Comparison of ENCODE assay signal across 25 cellular contexts in the genomic region with DNA sequence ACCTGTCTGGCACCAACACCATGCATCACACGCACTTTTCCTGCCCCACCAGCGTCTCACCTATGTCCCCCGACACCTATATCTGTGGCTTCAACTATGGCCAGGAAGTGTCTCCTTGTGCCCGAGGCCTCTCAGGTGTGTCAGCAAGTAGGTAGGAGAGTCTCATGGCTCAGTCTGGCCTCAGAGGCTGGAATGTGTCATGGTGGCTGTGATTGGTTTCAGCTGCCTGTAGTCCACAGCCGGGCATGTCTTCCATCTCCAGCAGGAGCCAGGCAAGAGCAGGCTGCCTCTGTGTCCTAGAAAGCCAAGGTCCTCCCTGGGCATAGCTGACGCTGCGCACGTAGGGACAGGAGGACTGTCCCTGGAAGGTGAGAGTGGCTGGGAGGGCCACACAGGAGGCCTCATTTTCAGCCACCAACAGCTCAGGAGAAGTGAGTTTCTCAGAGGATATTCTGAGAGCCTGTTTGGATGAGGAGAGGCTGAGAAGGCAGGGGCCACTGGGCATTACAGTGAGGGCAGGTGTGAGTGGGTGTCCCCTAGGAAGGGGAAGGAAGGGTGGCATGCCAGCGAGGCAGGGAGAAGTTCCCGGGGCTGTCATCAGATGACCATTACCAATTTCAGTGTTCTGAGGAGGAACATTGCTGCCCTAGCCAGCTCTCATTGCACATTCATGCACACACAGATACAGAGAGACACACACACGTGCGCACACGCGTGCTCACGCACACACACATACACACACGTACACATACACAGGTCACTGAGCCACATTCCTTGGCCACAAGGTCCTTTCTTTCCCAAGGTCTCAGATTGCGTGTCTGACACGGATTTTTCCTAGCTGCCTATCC. TPM values are rescaled to one million over a fixed set of nuclear protein-coding genes. Genes with fewer than 3 reads are reported as not detected.
DNase-seq lines count a peak whose midpoint lies in the region; ATAC-seq, FAIRE-seq and TF ChIP-seq lines count a peak whose summit lies in the region.
"Had no signal": no experiment of that assay in that cellular context is flagged by ENCODE, and none has a peak within 500 bp of the region (broad histone marks: within the 10 kb centered on the region; RNA-seq: fewer than 3 reads in every experiment).

No MANE protein-coding gene starts in this region.

- no peaks in the 10 kb centered on the region for H3K9me2 ChIP-seq in OCI-LY7 (ENCODE audit: insufficient read depth, low read length)

- no peak overlapping the region for H2BK5ac ChIP-seq in trophoblast cell (ENCODE audit: low read depth, low read length, poor library complexity)

- H2BK12ac ChIP-seq in trophoblast cell (ENCODE audit: low read length): no peak overlapping the region

- H4K91ac ChIP-seq in trophoblast cell (ENCODE audit: low read depth, low read length): peak overlapping the region; percentile 11

- no peak overlapping the region for H2AK5ac ChIP-seq in trophoblast cell (ENCODE audit: low read length)

- no peaks in the 10 kb centered on the region for H4K20me1 ChIP-seq in OCI-LY7 (ENCODE audit: insufficient read depth, low read length)

- no peak overlapping the region for H3K4me2 ChIP-seq in A549
- no peak overlapping the region for H3K4me2 ChIP-seq in trophoblast cell (ENCODE audit: low read length)
- H3K4me2 ChIP-seq in OCI-LY7 (ENCODE audit: low read length): no peak overlapping the region

- H3K4me1 ChIP-seq in A549: peaks cover 45% of the 10 kb centered on the region
- H3K4me1 ChIP-seq in trophoblast cell (ENCODE audit: control insufficient read depth in 1 of 2, insufficient read depth in 2 of 2, low read length in 2 of 2): no peaks in the 10 kb centered on the region
- no peaks in the 10 kb centered on the region for H3K4me1 ChIP-seq in OCI-LY7 (ENCODE audit: insufficient read depth, low read length, poor library complexity, severe bottlenecking)
- H3K4me1 ChIP-seq: heart left ventricle, uterus had no signal

- peaks cover 8% of the 10 kb centered on the region for H3K79me1 ChIP-seq in trophoblast cell (ENCODE audit: low read length)

- no peak overlapping the region for H3K14ac ChIP-seq in trophoblast cell (ENCODE audit: low read length)

- CTCF ChIA-PET in A549 (lab: Yijun Ruan, JAX) (interaction anchor here (0.7 to 12.5 kb wide), 16 partner anchors 8 to 162 kb away, joined by 3 to 115 read pairs (median 4); a partner anchor contains a TSS), OCI-LY7 (lab: Charles Lee; ENCODE audit: unreplicated experiment) (no interaction called here)

- no peak overlapping the region for H3K23ac ChIP-seq in trophoblast cell (ENCODE audit: low read length)

- no TSS peak for BruUV-seq in OCI-LY7 (replicated peaks; lab: Mats Ljungman, UMichigan)

- H3K36me3 ChIP-seq in WERI-Rb-1 (no peaks in the 10 kb centered on the region), trophoblast cell (ENCODE audit: control insufficient read depth in 1 of 2, insufficient read depth in 2 of 2, low read length in 2 of 2) (no peaks in the 10 kb centered on the region), OCI-LY7 (ENCODE audit: insufficient read depth, low read length) (no peaks in the 10 kb centered on the region)
- H3K36me3 ChIP-seq: heart left ventricle, SJSA1, uterus had no signal

- no peak for TF ChIP-seq EP300 in A549 (IDR thresholded peaks at IDR 0.05)

- TF ChIP-seq RAD21 in A549 (conservative IDR thresholded peaks at IDR 0.05 in 1 of 2, IDR thresholded peaks at IDR 0.05 in 1 of 2): no peak

- no peak for DNase-seq in A549 (ENCODE audit: low read depth in 1 of 2, low spot score in 1 of 2)
- DNase-seq in WERI-Rb-1: no peak
- DNase-seq in fibroblast of villous mesenchyme (ENCODE audit: low read depth): no peak
- DNase-seq in trophoblast cell: no peak
- DNase-seq in OCI-LY7 (ENCODE audit: low spot score): no peak
- DNase-seq: activated B cell treated with CpG ODN at 0.5 μM for 24 hours; activated CD8-positive, alpha-beta T cell treated with anti-CD3 and anti-CD28 coated beads for 36 hours; activated naive CD4-positive, alpha-beta T cell treated with anti-CD3 and anti-CD28 coated beads for 36 hours; activated T-cell treated with anti-CD3 and anti-CD28 coated beads, Interleukin-2, amount 50 U/mL, for 1 hour; cerebellar nuclear complex; effector CD4-positive, alpha-beta T cell; heart left ventricle; left ventricle myocardium superior; MM.1S; NCI-H1694 treated with DMSO at 0.1 percent for 48 hours; NCI-H82; PC-3; stimulated activated CD4-positive, alpha-beta T cell treated with anti-CD3 and anti-CD28 coated beads, Interleukin-4, amount 100 ng/mL, for 4 hours; stimulated activated naive CD8-positive, alpha-beta T cell treated with anti-CD3 and anti-CD28 coated beads, Interleukin-15, amount 100 ng/mL, for 72 hours; uterus had no signal

- no peak overlapping the region for H3K18ac ChIP-seq in trophoblast cell (ENCODE audit: low read length)

- no peaks in the 10 kb centered on the region for H3K9me3 ChIP-seq in A549
- H3K9me3 ChIP-seq in WERI-Rb-1 (ENCODE audit: severe bottlenecking): no peaks in the 10 kb centered on the region
- H3K9me3 ChIP-seq in trophoblast cell (ENCODE audit: insufficient read depth, low read depth, low read length): no peaks in the 10 kb centered on the region
- H3K9me3 ChIP-seq in OCI-LY7 (ENCODE audit: low read length): no peaks in the 10 kb centered on the region
- H3K9me3 ChIP-seq: heart left ventricle, mucosa of descending colon, SJSA1, uterus had no signal

- no peaks in the 10 kb centered on the region for H3K79me2 ChIP-seq in trophoblast cell (ENCODE audit: control insufficient read depth, insufficient read depth, low read length, poor library complexity)
- no peaks in the 10 kb centered on the region for H3K79me2 ChIP-seq in OCI-LY7 (ENCODE audit: insufficient read depth, low read depth, low read length)

- WGBS in A549 (ENCODE audit: missing lambda C conversion rate): 92% methylated on average over 18 of the region's 18 CpGs
- no CpG with 5 or more reads among the region's 18 CpGs for WGBS in trophoblast cell (ENCODE audit: extremely low coverage, insufficient coverage, insufficient read length)

- intact Hi-C loops in OCI-LY7 (cut with micrococcal nuclease; ENCODE audit: unreplicated experiment): no loop called here

- H3K27me3 ChIP-seq in WERI-Rb-1 (ENCODE audit: insufficient read depth, low read depth, severe bottlenecking): no peaks in the 10 kb centered on the region
- no peaks in the 10 kb centered on the region for H3K27me3 ChIP-seq in trophoblast cell (ENCODE audit: insufficient read depth, low read length)
- H3K27me3 ChIP-seq: heart left ventricle, SJSA1, uterus had no signal

- H3K27ac ChIP-seq in A549 (peak overlapping the region; percentile 90 to 98), WERI-Rb-1 (no peak overlapping the region), trophoblast cell (ENCODE audit: low read depth, low read length) (no peak overlapping the region), OCI-LY7 (ENCODE audit: low read depth, low read length, poor library complexity, severe bottlenecking) (no peak overlapping the region)
- H3K27ac ChIP-seq: heart left ventricle, SJSA1, uterus had no signal

- TF ChIP-seq CTCF in A549 (IDR thresholded peaks at IDR 0.05) (no peak), WERI-Rb-1 (IDR thresholded peaks at IDR 0.05; ENCODE audit: low read depth, low read length) (peak; percentile 67), fibroblast of villous mesenchyme (IDR thresholded peaks at IDR 0.05; ENCODE audit: insufficient read depth, low read depth, low read length) (peak; percentile 6), OCI-LY7 (conservative IDR thresholded peaks at IDR 0.05; ENCODE audit: low read length) (no peak)

- H2AFZ ChIP-seq in trophoblast cell (ENCODE audit: insufficient read depth, low read length, poor library complexity): no peak overlapping the region
- no peak overlapping the region for H2AFZ ChIP-seq in OCI-LY7 (ENCODE audit: low read length)

- no peak overlapping the region for H3K9ac ChIP-seq in trophoblast cell (ENCODE audit: low read length)

- H3K4ac ChIP-seq in trophoblast cell (ENCODE audit: low read depth, low read length): no peak overlapping the region

- H3K4me3 ChIP-seq in A549: no peak overlapping the region
- no peak overlapping the region for H3K4me3 ChIP-seq in WERI-Rb-1 (ENCODE audit: low read depth, low read length)
- H3K4me3 ChIP-seq in fibroblast of villous mesenchyme (ENCODE audit: low read depth, low read length): no peak overlapping the region
- H3K4me3 ChIP-seq in trophoblast cell (ENCODE audit: low read depth, low read length): no peak overlapping the region
- H3K4me3 ChIP-seq in OCI-LY7 (ENCODE audit: low read depth, low read length, poor library complexity, severe bottlenecking): no peak overlapping the region
- H3K4me3 ChIP-seq: heart left ventricle, mucosa of descending colon, SJSA1, uterus had no signal

- no peak for FAIRE-seq in A549 (lab: Jason Lieb, UNC)

- POLR2A ChIA-PET in A549 (lab: Yijun Ruan, JAX): interaction anchor here (0.8 kb wide), 1 partner anchor 48 kb away, joined by 3 read pairs; a partner anchor contains a TSS
- POLR2A ChIA-PET in OCI-LY7 (lab: Charles Lee): no interaction called here

- no peak overlapping the region for H4K12ac ChIP-seq in trophoblast cell (ENCODE audit: low read depth, low read length)

- no peak for TF ChIP-seq POLR2A in A549 (IDR thresholded peaks at IDR 0.05; ENCODE audit: low read length)

- H4K8ac ChIP-seq in trophoblast cell (ENCODE audit: low read depth, low read length): no peak overlapping the region

- no peak overlapping the region for H2BK120ac ChIP-seq in trophoblast cell (ENCODE audit: insufficient read depth, low read length, poor library complexity)

- ATAC-seq in A549 (no peak), HG02571 (IDR thresholded peaks at IDR 0.05; ENCODE audit: unreplicated experiment) (no peak), GM19324 (IDR thresholded peaks at IDR 0.05; ENCODE audit: low FRiP score, unreplicated experiment) (no peak), GM19463 (IDR thresholded peaks at IDR 0.05; ENCODE audit: unreplicated experiment) (no peak)
- ATAC-seq: activated CD8-positive, alpha-beta T cell treated with anti-CD3 and anti-CD28 coated beads for 36 hours; left ventricle myocardium superior; PC-3; stimulated activated naive CD8-positive, alpha-beta T cell treated with anti-CD3 and anti-CD28 coated beads, Interleukin-15, amount 100 ng/mL, for 72 hours had no signal

TF ChIP-seq in A549, 52 proteins besides CTCF, POLR2A, EP300 and RAD21 (continues in another document):
- TF ChIP-seq FOSL2 (IDR thresholded peaks at IDR 0.05): no peak
- TF ChIP-seq FOSL2 (CRISPR knock-in tag; IDR thresholded peaks at IDR 0.05): no peak
- no peak for TF ChIP-seq NPAS2 (CRISPR knock-in tag; IDR thresholded peaks at IDR 0.05; ENCODE audit: borderline replicate concordance)
- TF ChIP-seq RNF2 (IDR thresholded peaks at IDR 0.05; ENCODE audit: borderline replicate concordance, low read depth): no peak

RNA-seq across cellular contexts. Expression of a gene that starts 47.1 kb away (rescaled TPM):
- 97.1 and 116 TPM in 2 replicates for polyA plus RNA-seq in A549 (2011; rRNA removed)
- polyA plus RNA-seq in A549 (2012; cell fraction: cytosol; rRNA removed): 123 and 215 TPM in 2 replicates
- 279 and 455 TPM in 2 replicates for polyA plus RNA-seq in A549 (2012; cell fraction: nucleus; rRNA removed)
- 157 to 171 TPM (median 166 TPM) in 3 replicates for polyA plus RNA-seq in A549 (2017; fragmentation: RNase III; extraction: RNeasy Plus Mini Kit Qiagen cat#74134 plus additional on column Dnase treatment)
- 92.8 and 113 TPM in 2 replicates for polyA minus RNA-seq in A549 (2011; rRNA and poly(A)+ RNA removed)
- total RNA-seq in fibroblast of villous mesenchyme: 68.0 and 110 TPM in 2 replicates
- polyA plus RNA-seq in trophoblast cell (2013): 402 and 444 TPM in 2 replicates
- not detected in 2 replicates for total RNA-seq in OCI-LY7 (2014; rRNA removed; shearing (Covaris generic))
- 0.10 TPM in 1 of 2 replicates, not detected in the other for total RNA-seq in OCI-LY7 (2022)
- total RNA-seq: activated B cell treated with CpG ODN at 0.5 μM for 24 hours had no signal

Comparison
In these comparisons a context has a peak if more than half of its experiments do, and no peak if none do; other contexts are left out.
1. H3K27ac ChIP-seq: peak in A549 (2 of 2); none in WERI-Rb-1 (single experiment), trophoblast cell (single experiment) and OCI-LY7 (single experiment).
2. CTCF ChIP-seq: peak in WERI-Rb-1 (single experiment) and fibroblast of villous mesenchyme (single experiment); none in A549 (single experiment) and OCI-LY7 (single experiment).
3. RNA of a gene that starts 47.1 kb away (total RNA-seq): 68.0 to 110 TPM in fibroblast of villous mesenchyme; 0.10 TPM in OCI-LY7; every median in the first group is over 10 times any median in the second.